1 cellular context compared by ENCODE assay signal in the genomic region with DNA sequence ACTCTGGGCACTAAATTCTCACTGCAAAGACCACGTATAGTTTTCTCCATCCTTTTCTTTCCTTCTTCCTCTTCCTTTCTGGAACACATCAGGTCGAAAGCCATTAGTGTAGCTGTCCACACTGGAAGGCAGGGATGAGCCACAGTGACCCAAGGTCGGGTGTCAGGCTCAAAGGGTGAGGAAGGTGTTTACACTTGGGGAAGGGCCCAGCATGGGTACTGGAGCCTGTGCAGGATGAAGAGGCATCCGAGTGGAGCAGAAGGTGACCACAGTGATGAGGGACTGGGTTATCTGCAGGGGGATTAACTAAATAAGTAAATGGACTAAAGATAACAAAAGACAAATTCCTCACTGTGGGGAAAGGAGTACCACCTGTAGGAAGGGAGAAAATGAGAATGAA.
TF ChIP-seq lines count a peak whose summit lies in the region.

No MANE protein-coding gene starts in this region.

TF ChIP-seq in HepG2, 621 proteins besides CTCF, POLR2A, EP300 and RAD21 (continued from another document and continues in another):
- no peak for TF ChIP-seq ARNTL (CRISPR knock-in tag; IDR thresholded peaks at IDR 0.05)
- peak; percentile 55 to 60; a peak in 3 of 4 replicates for TF ChIP-seq NR2F1 (CRISPR knock-in tag; IDR thresholded peaks at IDR 0.05)
- no peak for TF ChIP-seq ZNF207 (IDR thresholded peaks at IDR 0.05; ENCODE audit: borderline replicate concordance)
- no peak for TF ChIP-seq MIER3 (CRISPR knock-in tag; IDR thresholded peaks at IDR 0.05; ENCODE audit: borderline replicate concordance)
- TF ChIP-seq, protein P1, sequence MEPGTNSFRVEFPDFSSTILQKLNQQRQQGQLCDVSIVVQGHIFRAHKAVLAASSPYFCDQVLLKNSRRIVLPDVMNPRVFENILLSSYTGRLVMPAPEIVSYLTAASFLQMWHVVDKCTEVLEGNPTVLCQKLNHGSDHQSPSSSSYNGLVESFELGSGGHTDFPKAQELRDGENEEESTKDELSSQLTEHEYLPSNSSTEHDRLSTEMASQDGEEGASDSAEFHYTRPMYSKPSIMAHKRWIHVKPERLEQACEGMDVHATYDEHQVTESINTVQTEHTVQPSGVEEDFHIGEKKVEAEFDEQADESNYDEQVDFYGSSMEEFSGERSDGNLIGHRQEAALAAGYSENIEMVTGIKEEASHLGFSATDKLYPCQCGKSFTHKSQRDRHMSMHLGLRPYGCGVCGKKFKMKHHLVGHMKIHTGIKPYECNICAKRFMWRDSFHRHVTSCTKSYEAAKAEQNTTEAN (CRISPR knock-in tag; conservative IDR thresholded peaks at IDR 0.05), result no peak
- TF ChIP-seq REPIN1 (CRISPR knock-in tag; IDR thresholded peaks at IDR 0.05; ENCODE audit: borderline replicate concordance, low read depth), result no peak
- TF ChIP-seq CBX5 (CRISPR knock-in tag; IDR thresholded peaks at IDR 0.05; ENCODE audit: borderline replicate concordance), result no peak
- no peak for TF ChIP-seq CHD4 (IDR thresholded peaks at IDR 0.05; ENCODE audit: borderline replicate concordance, low read length)
- no peak for TF ChIP-seq ZNF547 (CRISPR knock-in tag; IDR thresholded peaks at IDR 0.05)
- no peak for TF ChIP-seq ZNF382 (CRISPR knock-in tag; IDR thresholded peaks at IDR 0.05; ENCODE audit: borderline replicate concordance)
- peak; percentile 13; the same call in 1 of the 2 replicates for TF ChIP-seq ZNF263 (CRISPR knock-in tag; IDR thresholded peaks at IDR 0.05)
- TF ChIP-seq, protein P2, sequence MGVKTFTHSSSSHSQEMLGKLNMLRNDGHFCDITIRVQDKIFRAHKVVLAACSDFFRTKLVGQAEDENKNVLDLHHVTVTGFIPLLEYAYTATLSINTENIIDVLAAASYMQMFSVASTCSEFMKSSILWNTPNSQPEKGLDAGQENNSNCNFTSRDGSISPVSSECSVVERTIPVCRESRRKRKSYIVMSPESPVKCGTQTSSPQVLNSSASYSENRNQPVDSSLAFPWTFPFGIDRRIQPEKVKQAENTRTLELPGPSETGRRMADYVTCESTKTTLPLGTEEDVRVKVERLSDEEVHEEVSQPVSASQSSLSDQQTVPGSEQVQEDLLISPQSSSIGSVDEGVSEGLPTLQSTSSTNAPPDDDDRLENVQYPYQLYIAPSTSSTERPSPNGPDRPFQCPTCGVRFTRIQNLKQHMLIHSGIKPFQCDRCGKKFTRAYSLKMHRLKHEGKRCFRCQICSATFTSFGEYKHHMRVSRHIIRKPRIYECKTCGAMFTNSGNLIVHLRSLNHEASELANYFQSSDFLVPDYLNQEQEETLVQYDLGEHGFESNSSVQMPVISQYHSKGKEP (CRISPR knock-in tag; IDR thresholded peaks at IDR 0.05), result no peak
- TF ChIP-seq PHF21A (CRISPR knock-in tag; IDR thresholded peaks at IDR 0.05), result no peak
- no peak for TF ChIP-seq THAP11 (CRISPR knock-in tag; IDR thresholded peaks at IDR 0.05)
- TF ChIP-seq, protein P3, sequence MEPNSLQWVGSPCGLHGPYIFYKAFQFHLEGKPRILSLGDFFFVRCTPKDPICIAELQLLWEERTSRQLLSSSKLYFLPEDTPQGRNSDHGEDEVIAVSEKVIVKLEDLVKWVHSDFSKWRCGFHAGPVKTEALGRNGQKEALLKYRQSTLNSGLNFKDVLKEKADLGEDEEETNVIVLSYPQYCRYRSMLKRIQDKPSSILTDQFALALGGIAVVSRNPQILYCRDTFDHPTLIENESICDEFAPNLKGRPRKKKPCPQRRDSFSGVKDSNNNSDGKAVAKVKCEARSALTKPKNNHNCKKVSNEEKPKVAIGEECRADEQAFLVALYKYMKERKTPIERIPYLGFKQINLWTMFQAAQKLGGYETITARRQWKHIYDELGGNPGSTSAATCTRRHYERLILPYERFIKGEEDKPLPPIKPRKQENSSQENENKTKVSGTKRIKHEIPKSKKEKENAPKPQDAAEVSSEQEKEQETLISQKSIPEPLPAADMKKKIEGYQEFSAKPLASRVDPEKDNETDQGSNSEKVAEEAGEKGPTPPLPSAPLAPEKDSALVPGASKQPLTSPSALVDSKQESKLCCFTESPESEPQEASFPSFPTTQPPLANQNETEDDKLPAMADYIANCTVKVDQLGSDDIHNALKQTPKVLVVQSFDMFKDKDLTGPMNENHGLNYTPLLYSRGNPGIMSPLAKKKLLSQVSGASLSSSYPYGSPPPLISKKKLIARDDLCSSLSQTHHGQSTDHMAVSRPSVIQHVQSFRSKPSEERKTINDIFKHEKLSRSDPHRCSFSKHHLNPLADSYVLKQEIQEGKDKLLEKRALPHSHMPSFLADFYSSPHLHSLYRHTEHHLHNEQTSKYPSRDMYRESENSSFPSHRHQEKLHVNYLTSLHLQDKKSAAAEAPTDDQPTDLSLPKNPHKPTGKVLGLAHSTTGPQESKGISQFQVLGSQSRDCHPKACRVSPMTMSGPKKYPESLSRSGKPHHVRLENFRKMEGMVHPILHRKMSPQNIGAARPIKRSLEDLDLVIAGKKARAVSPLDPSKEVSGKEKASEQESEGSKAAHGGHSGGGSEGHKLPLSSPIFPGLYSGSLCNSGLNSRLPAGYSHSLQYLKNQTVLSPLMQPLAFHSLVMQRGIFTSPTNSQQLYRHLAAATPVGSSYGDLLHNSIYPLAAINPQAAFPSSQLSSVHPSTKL (CRISPR knock-in tag; IDR thresholded peaks at IDR 0.05), result 0 out of 2 replicates have a peak, but pooled peaks have one; percentile 22
- TF ChIP-seq, protein P4, sequence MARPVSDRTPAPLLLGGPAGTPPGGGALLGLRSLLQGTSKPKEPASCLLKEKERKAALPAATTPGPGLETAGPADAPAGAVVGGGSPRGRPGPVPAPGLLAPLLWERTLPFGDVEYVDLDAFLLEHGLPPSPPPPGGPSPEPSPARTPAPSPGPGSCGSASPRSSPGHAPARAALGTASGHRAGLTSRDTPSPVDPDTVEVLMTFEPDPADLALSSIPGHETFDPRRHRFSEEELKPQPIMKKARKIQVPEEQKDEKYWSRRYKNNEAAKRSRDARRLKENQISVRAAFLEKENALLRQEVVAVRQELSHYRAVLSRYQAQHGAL (CRISPR knock-in tag; IDR thresholded peaks at IDR 0.05; ENCODE audit: not compliant biosample characterization), result no peak
- no peak for TF ChIP-seq GZF1 (CRISPR knock-in tag; IDR thresholded peaks at IDR 0.05)
- no peak for TF ChIP-seq FOXA1 (IDR thresholded peaks at IDR 0.05)
- TF ChIP-seq FOXA1 (CRISPR knock-in tag; IDR thresholded peaks at IDR 0.05), result peak; percentile 66
- no peak for TF ChIP-seq ZNF180 (CRISPR knock-in tag; IDR thresholded peaks at IDR 0.05; ENCODE audit: borderline replicate concordance, low read depth)
- TF ChIP-seq NCOA1 (CRISPR knock-in tag; IDR thresholded peaks at IDR 0.05), result no peak
- TF ChIP-seq, protein P5, sequence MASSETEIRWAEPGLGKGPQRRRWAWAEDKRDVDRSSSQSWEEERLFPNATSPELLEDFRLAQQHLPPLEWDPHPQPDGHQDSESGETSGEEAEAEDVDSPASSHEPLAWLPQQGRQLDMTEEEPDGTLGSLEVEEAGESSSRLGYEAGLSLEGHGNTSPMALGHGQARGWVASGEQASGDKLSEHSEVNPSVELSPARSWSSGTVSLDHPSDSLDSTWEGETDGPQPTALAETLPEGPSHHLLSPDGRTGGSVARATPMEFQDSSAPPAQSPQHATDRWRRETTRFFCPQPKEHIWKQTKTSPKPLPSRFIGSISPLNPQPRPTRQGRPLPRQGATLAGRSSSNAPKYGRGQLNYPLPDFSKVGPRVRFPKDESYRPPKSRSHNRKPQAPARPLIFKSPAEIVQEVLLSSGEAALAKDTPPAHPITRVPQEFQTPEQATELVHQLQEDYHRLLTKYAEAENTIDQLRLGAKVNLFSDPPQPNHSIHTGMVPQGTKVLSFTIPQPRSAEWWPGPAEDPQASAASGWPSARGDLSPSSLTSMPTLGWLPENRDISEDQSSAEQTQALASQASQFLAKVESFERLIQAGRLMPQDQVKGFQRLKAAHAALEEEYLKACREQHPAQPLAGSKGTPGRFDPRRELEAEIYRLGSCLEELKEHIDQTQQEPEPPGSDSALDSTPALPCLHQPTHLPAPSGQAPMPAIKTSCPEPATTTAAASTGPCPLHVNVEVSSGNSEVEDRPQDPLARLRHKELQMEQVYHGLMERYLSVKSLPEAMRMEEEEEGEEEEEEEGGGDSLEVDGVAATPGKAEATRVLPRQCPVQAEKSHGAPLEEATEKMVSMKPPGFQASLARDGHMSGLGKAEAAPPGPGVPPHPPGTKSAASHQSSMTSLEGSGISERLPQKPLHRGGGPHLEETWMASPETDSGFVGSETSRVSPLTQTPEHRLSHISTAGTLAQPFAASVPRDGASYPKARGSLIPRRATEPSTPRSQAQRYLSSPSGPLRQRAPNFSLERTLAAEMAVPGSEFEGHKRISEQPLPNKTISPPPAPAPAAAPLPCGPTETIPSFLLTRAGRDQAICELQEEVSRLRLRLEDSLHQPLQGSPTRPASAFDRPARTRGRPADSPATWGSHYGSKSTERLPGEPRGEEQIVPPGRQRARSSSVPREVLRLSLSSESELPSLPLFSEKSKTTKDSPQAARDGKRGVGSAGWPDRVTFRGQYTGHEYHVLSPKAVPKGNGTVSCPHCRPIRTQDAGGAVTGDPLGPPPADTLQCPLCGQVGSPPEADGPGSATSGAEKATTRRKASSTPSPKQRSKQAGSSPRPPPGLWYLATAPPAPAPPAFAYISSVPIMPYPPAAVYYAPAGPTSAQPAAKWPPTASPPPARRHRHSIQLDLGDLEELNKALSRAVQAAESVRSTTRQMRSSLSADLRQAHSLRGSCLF (CRISPR knock-in tag; IDR thresholded peaks at IDR 0.05; ENCODE audit: borderline replicate concordance), result no peak
- TF ChIP-seq, protein P6, sequence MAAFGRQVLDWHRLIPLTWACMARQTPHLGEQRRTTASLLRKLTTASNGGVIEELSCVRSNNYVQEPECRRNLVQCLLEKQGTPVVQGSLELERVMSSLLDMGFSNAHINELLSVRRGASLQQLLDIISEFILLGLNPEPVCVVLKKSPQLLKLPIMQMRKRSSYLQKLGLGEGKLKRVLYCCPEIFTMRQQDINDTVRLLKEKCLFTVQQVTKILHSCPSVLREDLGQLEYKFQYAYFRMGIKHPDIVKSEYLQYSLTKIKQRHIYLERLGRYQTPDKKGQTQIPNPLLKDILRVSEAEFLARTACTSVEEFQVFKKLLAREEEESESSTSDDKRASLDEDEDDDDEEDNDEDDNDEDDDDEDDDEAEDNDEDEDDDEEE (CRISPR knock-in tag; IDR thresholded peaks at IDR 0.05), result no peak
- peak; percentile 34; the same call in 1 of the 2 replicates for TF ChIP-seq NR2F6 (IDR thresholded peaks at IDR 0.05)
- TF ChIP-seq NR2F6 (CRISPR knock-in tag; IDR thresholded peaks at IDR 0.05), result peak; percentile 73; the same call in 1 of the 2 replicates
- no peak for TF ChIP-seq MEIS1 (CRISPR knock-in tag; IDR thresholded peaks at IDR 0.05; ENCODE audit: borderline replicate concordance)
- TF ChIP-seq, protein P7, sequence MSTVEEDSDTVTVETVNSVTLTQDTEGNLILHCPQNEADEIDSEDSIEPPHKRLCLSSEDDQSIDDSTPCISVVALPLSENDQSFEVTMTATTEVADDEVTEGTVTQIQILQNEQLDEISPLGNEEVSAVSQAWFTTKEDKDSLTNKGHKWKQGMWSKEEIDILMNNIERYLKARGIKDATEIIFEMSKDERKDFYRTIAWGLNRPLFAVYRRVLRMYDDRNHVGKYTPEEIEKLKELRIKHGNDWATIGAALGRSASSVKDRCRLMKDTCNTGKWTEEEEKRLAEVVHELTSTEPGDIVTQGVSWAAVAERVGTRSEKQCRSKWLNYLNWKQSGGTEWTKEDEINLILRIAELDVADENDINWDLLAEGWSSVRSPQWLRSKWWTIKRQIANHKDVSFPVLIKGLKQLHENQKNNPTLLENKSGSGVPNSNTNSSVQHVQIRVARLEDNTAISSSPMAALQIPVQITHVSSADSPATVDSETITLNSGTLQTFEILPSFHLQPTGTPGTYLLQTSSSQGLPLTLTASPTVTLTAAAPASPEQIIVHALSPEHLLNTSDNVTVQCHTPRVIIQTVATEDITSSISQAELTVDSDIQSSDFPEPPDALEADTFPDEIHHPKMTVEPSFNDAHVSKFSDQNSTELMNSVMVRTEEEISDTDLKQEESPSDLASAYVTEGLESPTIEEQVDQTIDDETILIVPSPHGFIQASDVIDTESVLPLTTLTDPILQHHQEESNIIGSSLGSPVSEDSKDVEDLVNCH (CRISPR knock-in tag; IDR thresholded peaks at IDR 0.05), result no peak
- TF ChIP-seq MAZ (IDR thresholded peaks at IDR 0.05; ENCODE audit: borderline replicate concordance, low read depth, low read length), result no peak
- TF ChIP-seq MAZ (CRISPR knock-in tag; IDR thresholded peaks at IDR 0.05; ENCODE audit: low read depth), result no peak
- TF ChIP-seq, protein P8, sequence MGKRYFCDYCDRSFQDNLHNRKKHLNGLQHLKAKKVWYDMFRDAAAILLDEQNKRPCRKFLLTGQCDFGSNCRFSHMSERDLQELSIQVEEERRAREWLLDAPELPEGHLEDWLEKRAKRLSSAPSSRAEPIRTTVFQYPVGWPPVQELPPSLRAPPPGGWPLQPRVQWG (CRISPR knock-in tag; IDR thresholded peaks at IDR 0.05; ENCODE audit: borderline replicate concordance, low read depth), result no peak
- no peak for TF ChIP-seq ZNF773 (CRISPR knock-in tag; IDR thresholded peaks at IDR 0.05; ENCODE audit: borderline replicate concordance)
- TF ChIP-seq EEA1 (CRISPR knock-in tag; IDR thresholded peaks at IDR 0.05; ENCODE audit: borderline replicate concordance), result no peak
- TF ChIP-seq, protein P9, sequence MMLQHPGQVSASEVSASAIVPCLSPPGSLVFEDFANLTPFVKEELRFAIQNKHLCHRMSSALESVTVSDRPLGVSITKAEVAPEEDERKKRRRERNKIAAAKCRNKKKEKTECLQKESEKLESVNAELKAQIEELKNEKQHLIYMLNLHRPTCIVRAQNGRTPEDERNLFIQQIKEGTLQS (CRISPR knock-in tag; IDR thresholded peaks at IDR 0.05), result no peak
- no peak for TF ChIP-seq SAP130 (CRISPR knock-in tag; IDR thresholded peaks at IDR 0.05; ENCODE audit: low read depth)
- TF ChIP-seq SSRP1 (CRISPR knock-in tag; IDR thresholded peaks at IDR 0.05), result no peak
- no peak for TF ChIP-seq TRIM24 (CRISPR knock-in tag; IDR thresholded peaks at IDR 0.05)
- TF ChIP-seq ZNF790 (CRISPR knock-in tag; IDR thresholded peaks at IDR 0.05; ENCODE audit: borderline replicate concordance), result no peak
- no peak for TF ChIP-seq HNRNPUL1 (IDR thresholded peaks at IDR 0.05; ENCODE audit: low read depth, low read length)
- TF ChIP-seq ZBTB20 (CRISPR knock-in tag; IDR thresholded peaks at IDR 0.05; ENCODE audit: borderline replicate concordance, low read depth), result no peak
- TF ChIP-seq, protein P10, sequence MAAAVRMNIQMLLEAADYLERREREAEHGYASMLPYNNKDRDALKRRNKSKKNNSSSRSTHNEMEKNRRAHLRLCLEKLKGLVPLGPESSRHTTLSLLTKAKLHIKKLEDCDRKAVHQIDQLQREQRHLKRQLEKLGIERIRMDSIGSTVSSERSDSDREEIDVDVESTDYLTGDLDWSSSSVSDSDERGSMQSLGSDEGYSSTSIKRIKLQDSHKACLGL (CRISPR knock-in tag; IDR thresholded peaks at IDR 0.05), result no peak
- no peak for TF ChIP-seq ZNF780A (CRISPR knock-in tag; IDR thresholded peaks at IDR 0.05)
- TF ChIP-seq, protein P11, sequence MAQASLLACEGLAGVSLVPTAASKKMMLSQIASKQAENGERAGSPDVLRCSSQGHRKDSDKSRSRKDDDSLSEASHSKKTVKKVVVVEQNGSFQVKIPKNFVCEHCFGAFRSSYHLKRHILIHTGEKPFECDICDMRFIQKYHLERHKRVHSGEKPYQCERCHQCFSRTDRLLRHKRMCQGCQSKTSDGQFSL (CRISPR knock-in tag; IDR thresholded peaks at IDR 0.05), result no peak
- no peak for TF ChIP-seq ZNF225 (CRISPR knock-in tag; IDR thresholded peaks at IDR 0.05)
- 0 out of 2 replicates have a peak, but pooled peaks have one; percentile 20 for TF ChIP-seq SALL1 (CRISPR knock-in tag; IDR thresholded peaks at IDR 0.05)
- TF ChIP-seq GTF3A (CRISPR knock-in tag; conservative IDR thresholded peaks at IDR 0.05), result no peak
- TF ChIP-seq LCORL (IDR thresholded peaks at IDR 0.05), result no peak
- TF ChIP-seq LCORL (CRISPR knock-in tag; IDR thresholded peaks at IDR 0.05), result no peak
- TF ChIP-seq KLF9 (CRISPR knock-in tag; IDR thresholded peaks at IDR 0.05; ENCODE audit: low read depth), result no peak
- TF ChIP-seq ETV6 (CRISPR knock-in tag; conservative IDR thresholded peaks at IDR 0.05), result no peak
